Comparison of ENCODE assay signal across 10 cellular contexts in genomic region chr5:177349762-177350161, GRCh38. TPM values are rescaled to one million over a fixed set of nuclear protein-coding genes. Genes with fewer than 3 reads are reported as not detected.
DNase-seq lines count a peak whose midpoint lies in the region; ATAC-seq, FAIRE-seq and TF ChIP-seq lines count a peak whose summit lies in the region.
"Had no signal": no experiment of that assay in that cellular context is flagged by ENCODE, and none has a peak within 500 bp of the region (broad histone marks: within the 10 kb centered on the region; RNA-seq: fewer than 3 reads in every experiment).

No MANE protein-coding gene starts in this region.

- no peaks in the 10 kb centered on the region for H3K9me2 ChIP-seq in HCT116 (ENCODE audit: insufficient read depth)

- peaks cover 8% of the 10 kb centered on the region for H3K4me1 ChIP-seq in A673 (ENCODE audit: insufficient read depth, low read length, poor library complexity, severe bottlenecking)
- peaks cover 14 to 16% of the 10 kb centered on the region in 2 experiments for H3K4me1 ChIP-seq in HCT116 (ENCODE audit: control insufficient read depth in 1 of 2, insufficient read depth in 2 of 2, low read length in 2 of 2)

- POLR2A ChIA-PET in A673 (lab: Charles Lee; ENCODE audit: low non-redundant PET) (no interaction called here), HCT116 (lab: Charles Lee) (interaction anchor here (2.8 kb wide), 1 partner anchor 21 kb away, joined by 9 read pairs; no protein-coding TSS in a partner anchor)

- no peak for TF ChIP-seq RAD21 in HCT116 (IDR thresholded peaks at IDR 0.05; ENCODE audit: low read depth)

- in situ Hi-C loops in astrocyte of the cerebellum (cut with HindIII; ENCODE audit: low sequenced_read_pairs): loop anchor here (5.0 kb wide), 1 partner anchor 58 kb away; the partner anchor contains the start of gene F12

- RAD21 ChIA-PET in HCT116 (lab: Charles Lee; ENCODE audit: low non-redundant PET in 1 of 2, low total read pairs in 2 of 2, uncharacterized antibody in 2 of 2, unreplicated experiment in 2 of 2): no interaction called here

- peaks cover 3% of the 10 kb centered on the region; the same call in 1 of the 2 replicates for H4K20me1 ChIP-seq in HCT116 (ENCODE audit: insufficient read depth)

- H3K36me3 ChIP-seq in A673 (ENCODE audit: insufficient read depth, low read length, poor library complexity, severe bottlenecking) (peaks cover 10% of the 10 kb centered on the region), HCT116 (ENCODE audit: control insufficient read depth in 1 of 2, insufficient read depth in 2 of 2, low read length in 2 of 2) (peaks cover 8 to 11% of the 10 kb centered on the region in 2 experiments; a peak in 3 of 4 replicates)
- H3K36me3 ChIP-seq: brain microvascular endothelial cell, uterus had no signal

- H3K27me3 Mint-ChIP-seq in mesothelial cell of epicardium (ENCODE audit: low read depth): peaks cover 6% of the 10 kb centered on the region

- CTCF ChIA-PET in A673 (lab: Charles Lee): no interaction called here
- CTCF ChIA-PET in HCT116 (lab: Charles Lee): no interaction called here

- BruUV-seq in A673 (replicated peaks; lab: Mats Ljungman, UMichigan): no TSS peak
- no TSS peak for BruUV-seq in HCT116 (replicated peaks; lab: Mats Ljungman, UMichigan)

- H3K9me3 ChIP-seq in A673 (ENCODE audit: low read depth, low read length, poor library complexity, severe bottlenecking) (no peaks in the 10 kb centered on the region), HCT116 (ENCODE audit: control insufficient read depth in 1 of 2, insufficient read depth in 1 of 2, low read depth in 1 of 2, low read length in 2 of 2) (no peaks in the 10 kb centered on the region)
- H3K9me3 ChIP-seq: uterus had no signal

- no peaks in the 10 kb centered on the region for H3K27me3 ChIP-seq in A673 (replicated peaks; ENCODE audit: insufficient read depth, low read depth, low read length, poor library complexity)
- H3K27me3 ChIP-seq in HCT116 (ENCODE audit: insufficient read depth, low read length): no peaks in the 10 kb centered on the region
- H3K27me3 ChIP-seq: brain microvascular endothelial cell, uterus had no signal

- TF ChIP-seq CTCF in A673 (conservative IDR thresholded peaks at IDR 0.05; ENCODE audit: low read depth, low read length): no peak
- no peak for TF ChIP-seq CTCF in HCT116 (IDR thresholded peaks at IDR 0.05 in 2 of 3, conservative IDR thresholded peaks at IDR 0.05 in 1 of 3; ENCODE audit: borderline replicate concordance in 1 of 3, insufficient read depth in 1 of 3, low read depth in 2 of 3, low read length in 2 of 3)
- no peak for TF ChIP-seq CTCF in astrocyte of the cerebellum (IDR thresholded peaks at IDR 0.05; ENCODE audit: low read depth, low read length, missing control alignments)
- TF ChIP-seq CTCF in mesothelial cell of epicardium (IDR thresholded peaks at IDR 0.05; ENCODE audit: unreplicated experiment): no peak

- no peak for FAIRE-seq in urothelium cell line (lab: Jason Lieb, UNC)

- H3K27ac ChIP-seq in A673 (ENCODE audit: low read depth, low read length, poor library complexity, severe bottlenecking): no peak overlapping the region
- H3K27ac ChIP-seq in HCT116 (ENCODE audit: low read depth, low read length): no peak overlapping the region
- H3K27ac ChIP-seq: brain microvascular endothelial cell, uterus had no signal

- peak overlapping the region; percentile 50 for H3K27ac Mint-ChIP-seq in mesothelial cell of epicardium

- H3K9me3 Mint-ChIP-seq in mesothelial cell of epicardium: peaks cover 4% of the 10 kb centered on the region

- no peak overlapping the region for H2AFZ ChIP-seq in HCT116 (ENCODE audit: low read depth, low read length, poor library complexity, severe bottlenecking)

- intact Hi-C loops in A673 (cut with micrococcal nuclease; ENCODE audit: unreplicated experiment) (no loop called here), HCT116 (cut with micrococcal nuclease) (no loop called here)

- H3K9ac ChIP-seq in HCT116 (ENCODE audit: low read length): no peak overlapping the region

- peaks cover 27% of the 10 kb centered on the region for H3K4me1 Mint-ChIP-seq in mesothelial cell of epicardium

- ATAC-seq in HCT116: no peak
- no peak for ATAC-seq in GM18868 (IDR thresholded peaks at IDR 0.05; ENCODE audit: unreplicated experiment)

- no peak for TF ChIP-seq POLR2A in HCT116 (IDR thresholded peaks at IDR 0.05; ENCODE audit: borderline replicate concordance, extremely low read depth, insufficient read depth, insufficient read length)

- DNase-seq in A673 (ENCODE audit: low spot score) (no peak), HCT116 (ENCODE audit: low read depth, low spot score) (no peak), astrocyte of the cerebellum (ENCODE audit: low read depth) (no peak), mesothelial cell of epicardium (ENCODE audit: low spot score in 2 of 2, unreplicated experiment in 2 of 2) (no peak), urothelium cell line (ENCODE audit: low spot score) (no peak), T-helper 9 cell (no peak)
- DNase-seq in effector CD4-positive, alpha-beta T cell: no peak
- DNase-seq: brain microvascular endothelial cell, uterus had no signal

- H3K79me2 ChIP-seq in HCT116 (ENCODE audit: insufficient read depth, low read length): peaks cover 65% of the 10 kb centered on the region

- H3K36me3 Mint-ChIP-seq in mesothelial cell of epicardium: peaks cover 7% of the 10 kb centered on the region

- peak overlapping the region; percentile 91 for H3K4me2 ChIP-seq in HCT116 (ENCODE audit: low read length)

- H3K4me3 ChIP-seq in A673 (ENCODE audit: low read depth, low read length, poor library complexity, severe bottlenecking) (peak overlapping the region; percentile 88), HCT116 (replicated peaks in 1 of 2; ENCODE audit: low read depth in 1 of 2, low read length in 2 of 2) (peak overlapping the region; percentile 6 to 98; a peak in 1 of 4 replicates), astrocyte of the cerebellum (ENCODE audit: low read depth, low read length) (peak overlapping the region; percentile 100)

- peak overlapping the region; percentile 100 for H3K4me3 Mint-ChIP-seq in mesothelial cell of epicardium

TF ChIP-seq in HCT116, 20 proteins besides CTCF, POLR2A, EP300 and RAD21 (continues in another document):
- no peak for TF ChIP-seq ZFX (IDR thresholded peaks at IDR 0.05)
- TF ChIP-seq SRF (IDR thresholded peaks at IDR 0.05; ENCODE audit: low read depth): no peak
- no peak for TF ChIP-seq ZBTB33 (IDR thresholded peaks at IDR 0.05; ENCODE audit: extremely low read depth, insufficient replicate concordance, low read length)
- no peak for TF ChIP-seq ATF3 (IDR thresholded peaks at IDR 0.05)
- no peak for TF ChIP-seq JUND (IDR thresholded peaks at IDR 0.05)
- TF ChIP-seq EZH2 (IDR thresholded peaks at IDR 0.05): no peak
- no peak for TF ChIP-seq YY1 (IDR thresholded peaks at IDR 0.05; ENCODE audit: extremely low read depth, insufficient replicate concordance, low read depth, low read length)
- TF ChIP-seq ZNF274 (IDR thresholded peaks at IDR 0.05; ENCODE audit: low read depth, low read length): no peak
- no peak for TF ChIP-seq CBX3 (IDR thresholded peaks at IDR 0.05; ENCODE audit: low read depth)
- TF ChIP-seq SIN3A (IDR thresholded peaks at IDR 0.05; ENCODE audit: low read depth): no peak
- no peak for TF ChIP-seq SP1 (IDR thresholded peaks at IDR 0.05; ENCODE audit: low read depth)
- TF ChIP-seq ELF1 (IDR thresholded peaks at IDR 0.05; ENCODE audit: borderline replicate concordance, low read depth): no peak
- TF ChIP-seq EGR1 (IDR thresholded peaks at IDR 0.05; ENCODE audit: low read depth): no peak
- TF ChIP-seq EZH2phosphoT487 (IDR thresholded peaks at IDR 0.05; ENCODE audit: borderline replicate concordance): no peak
- TF ChIP-seq FOSL1 (IDR thresholded peaks at IDR 0.05; ENCODE audit: low read depth): no peak
- no peak for TF ChIP-seq CEBPB (IDR thresholded peaks at IDR 0.05; ENCODE audit: low read depth)
- no peak for TF ChIP-seq TCF7L2 (IDR thresholded peaks at IDR 0.05; ENCODE audit: borderline replicate concordance, extremely low read depth, insufficient read depth, insufficient read length)
- TF ChIP-seq POLR2AphosphoS5 (IDR thresholded peaks at IDR 0.05; ENCODE audit: low read depth, low read length): no peak

RNA-seq across cellular contexts. Expression of gene LMAN2, which starts 1.7 kb away (rescaled TPM):
- total RNA-seq in A673 (2021): 97.7 and 98.4 TPM in 2 replicates
- 128 TPM for total RNA-seq in HCT116 (2021; ENCODE audit: unreplicated experiment)
- polyA plus RNA-seq in HCT116 (2012): 233 and 234 TPM in 2 replicates
- 85.4 to 87.2 TPM (median 87.0 TPM) in 3 replicates for total RNA-seq in mesothelial cell of epicardium

RNA-seq across cellular contexts. Expression of gene RGS14, which starts 8.0 kb away (rescaled TPM):
- 3.1 and 6.5 TPM in 2 replicates for total RNA-seq in A673 (2021)
- total RNA-seq in HCT116 (2021; ENCODE audit: unreplicated experiment): 9.4 TPM
- polyA plus RNA-seq in HCT116 (2012): 12.3 and 12.9 TPM in 2 replicates
- total RNA-seq in mesothelial cell of epicardium: 13.5 to 16.1 TPM (median 14.1 TPM) in 3 replicates

RNA-seq across cellular contexts. Expression of gene SLC34A1, which starts 34.5 kb away (rescaled TPM):
- total RNA-seq in A673 (2021): not detected in 2 replicates
- total RNA-seq in HCT116 (2021; ENCODE audit: unreplicated experiment): not detected
- polyA plus RNA-seq in HCT116 (2012): 0.02 and 0.09 TPM in 2 replicates
- not detected in 3 replicates for total RNA-seq in mesothelial cell of epicardium
- total RNA-seq: uterus had no signal

RNA-seq across cellular contexts. Expression of gene MXD3, which starts 38.1 kb away (rescaled TPM):
- 15.1 and 19.4 TPM in 2 replicates for total RNA-seq in A673 (2021)
- total RNA-seq in HCT116 (2021; ENCODE audit: unreplicated experiment): 37.6 TPM
- 30.5 and 37.0 TPM in 2 replicates for polyA plus RNA-seq in HCT116 (2012)
- 18.4 to 19.8 TPM (median 19.2 TPM) in 3 replicates for total RNA-seq in mesothelial cell of epicardium

RNA-seq across cellular contexts. Expression of gene PRELID1, which starts 46.2 kb away (rescaled TPM):
- total RNA-seq in A673 (2021): 169 and 194 TPM in 2 replicates
- total RNA-seq in HCT116 (2021; ENCODE audit: unreplicated experiment): 223 TPM
- polyA plus RNA-seq in HCT116 (2012): 181 and 221 TPM in 2 replicates
- 80.5 to 89.8 TPM (median 81.2 TPM) in 3 replicates for total RNA-seq in mesothelial cell of epicardium
